ENCODE assay signal across 8 cellular contexts in the genomic region with DNA sequence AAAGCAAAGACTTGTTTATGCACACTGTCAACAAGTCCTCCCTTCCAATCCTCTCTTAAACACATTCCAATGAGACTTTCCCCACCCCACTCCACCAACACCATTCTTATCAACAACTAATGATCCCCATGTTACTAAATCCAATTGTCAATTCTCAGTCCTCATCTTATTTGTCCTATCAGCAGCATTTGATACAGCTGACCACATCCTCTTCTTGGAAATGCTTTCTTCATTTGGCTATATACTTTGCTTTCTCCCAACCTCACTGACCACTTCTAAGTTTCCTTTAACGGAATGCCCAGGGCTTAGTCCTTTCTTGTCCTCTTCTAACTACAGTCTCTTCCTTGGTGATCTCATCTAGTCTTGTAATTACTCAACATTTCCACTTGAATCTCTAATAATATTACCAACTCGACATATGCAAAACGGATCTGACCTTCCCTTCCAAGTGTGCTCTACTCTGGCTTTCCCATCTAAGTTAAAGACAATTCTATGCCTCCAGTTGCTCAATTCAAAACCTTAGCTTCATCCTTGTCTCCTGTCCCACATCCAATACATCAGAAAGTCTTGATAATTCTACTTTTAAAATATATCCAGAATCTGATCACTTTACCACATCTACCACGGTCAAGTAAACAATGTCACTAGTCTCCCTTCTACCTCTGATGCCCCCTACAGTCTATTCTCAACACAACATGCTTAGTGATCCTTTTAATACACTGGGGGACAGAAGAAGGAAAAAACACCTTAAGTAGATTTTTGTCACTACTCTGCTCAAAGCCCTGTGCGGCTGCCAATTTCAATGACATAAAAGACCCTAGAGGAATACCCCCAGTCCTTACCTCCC. TPM values are rescaled to one million over a fixed set of nuclear protein-coding genes. Genes with fewer than 3 reads are reported as not detected.
A peak's percentile ranks its signal among the peaks of the same experiment; 100 is the strongest.
DNase-seq lines count a peak whose midpoint lies in the region; ATAC-seq and TF ChIP-seq lines count a peak whose summit lies in the region.

No MANE protein-coding gene starts in this region.

- H3K4me2 ChIP-seq in PC-9: no peak overlapping the region

- no peaks in the 10 kb centered on the region for H3F3A ChIP-seq in PC-9 (ENCODE audit: insufficient read depth, low read depth)

- H3K9me2 ChIP-seq in PC-9 (ENCODE audit: insufficient read depth): no peaks in the 10 kb centered on the region

- no peaks in the 10 kb centered on the region for H3K36me3 ChIP-seq in lower lobe of right lung
- H3K36me3 ChIP-seq in PC-9 (ENCODE audit: low read depth): no peaks in the 10 kb centered on the region

- POLR2A ChIA-PET in HEK293T (lab: Yijun Ruan, JAX) (no interaction called here), PC-9 (lab: Charles Lee; ENCODE audit: unreplicated experiment) (no interaction called here)

- H3K79me2 ChIP-seq in PC-9 (ENCODE audit: low read depth): no peaks in the 10 kb centered on the region

- H3K27ac ChIP-seq in lower lobe of right lung: no peak overlapping the region
- no peak overlapping the region for H3K27ac ChIP-seq in PC-9

- H3K9me3 ChIP-seq in lower lobe of right lung: no peaks in the 10 kb centered on the region
- no peaks in the 10 kb centered on the region for H3K9me3 ChIP-seq in PC-9 (ENCODE audit: insufficient read depth, low read depth)

- peaks cover 25% of the 10 kb centered on the region for H3K4me1 ChIP-seq in lower lobe of right lung
- no peaks in the 10 kb centered on the region for H3K4me1 ChIP-seq in PC-9 (replicated peaks; ENCODE audit: insufficient read depth)

- no peak for TF ChIP-seq POLR2A in NB4 (IDR thresholded peaks at IDR 0.05; ENCODE audit: extremely low read depth, insufficient read length)

- intact Hi-C loops in lower lobe of right lung (cut with DNase I) (no loop called here), PC-9 (cut with micrococcal nuclease; ENCODE audit: unreplicated experiment) (no loop called here)

- no peaks in the 10 kb centered on the region for H4K20me1 ChIP-seq in PC-9 (ENCODE audit: insufficient read depth)

- no peak overlapping the region for H2AFZ ChIP-seq in PC-9

- CTCF ChIA-PET in HEK293T (lab: Yijun Ruan, JAX) (interaction anchor here (0.8 kb wide), 1 partner anchor 9 kb away, joined by 4 read pairs; no protein-coding TSS in a partner anchor), PC-9 (lab: Charles Lee) (no interaction called here)

- peak; percentile 1 for DNase-seq in DMS53 (lab: John Stamatoyannopoulos, UW)
- no peak for DNase-seq in DMS53 treated with DMSO at 0.1 percent for 48 hours (lab: John Stamatoyannopoulos, UW; ENCODE audit: unreplicated experiment)
- peak; percentile 15 for DNase-seq in HEK293T (ENCODE audit: extremely low spot score)
- DNase-seq in NB4 (ENCODE audit: low read depth): peak; percentile 70
- no peak for DNase-seq in lower lobe of right lung
- DNase-seq in PC-9: no peak
- DNase-seq in glomerular visceral epithelial cell (ENCODE audit: extremely low spot score): no peak
- DNase-seq in stimulated activated CD4-positive, alpha-beta T cell treated with anti-CD3 and anti-CD28 coated beads, Interleukin-12 subunit alpha, Interleukin-12 subunit beta, amount 100 ng/mL, for 4 hours: no peak

- peak; percentile 70 to 79 for ATAC-seq in lower lobe of right lung

- H3K27me3 ChIP-seq in lower lobe of right lung (ENCODE audit: low read depth): no peaks in the 10 kb centered on the region
- no peaks in the 10 kb centered on the region for H3K27me3 ChIP-seq in PC-9 (ENCODE audit: insufficient read depth, low read depth)

- TF ChIP-seq CTCF in NB4 (IDR thresholded peaks at IDR 0.05; ENCODE audit: low read depth, low read length): peak; percentile 47
- peak; percentile 10 for TF ChIP-seq CTCF in lower lobe of right lung (IDR thresholded peaks at IDR 0.05)
- TF ChIP-seq CTCF in PC-9 (conservative IDR thresholded peaks at IDR 0.05): no peak

- peak overlapping the region; percentile 50 for H3K4me3 ChIP-seq in NB4 (ENCODE audit: low read depth, low read length)
- no peak overlapping the region for H3K4me3 ChIP-seq in lower lobe of right lung
- H3K4me3 ChIP-seq in PC-9: no peak overlapping the region

- BruUV-seq in PC-9 (replicated peaks; lab: Mats Ljungman, UMichigan): no TSS peak

TF ChIP-seq in HEK293T, 16 proteins besides CTCF, POLR2A, EP300 and RAD21:
- no peak for TF ChIP-seq BHLHE40 (IDR thresholded peaks at IDR 0.05; ENCODE audit: borderline replicate concordance)
- no peak for TF ChIP-seq SP1 (IDR thresholded peaks at IDR 0.05)
- TF ChIP-seq SUZ12 (IDR thresholded peaks at IDR 0.05): no peak
TF ChIP-seq in HEK293T: peak in this region for 0.

RNA-seq across cellular contexts. Expression of gene AGTPBP1, which starts 25.5 kb away (rescaled TPM):
- total RNA-seq in lower lobe of right lung (47.0 TPM), PC-9 (2021) (15.7 and 19.8 TPM in 2 replicates)

Comparison
In these comparisons a context has a peak if more than half of its experiments do, and no peak if none do; other contexts are left out.
1. DNase-seq: peak in DMS53 (single experiment), HEK293T (single experiment) and NB4 (single experiment); none in DMS53 treated with DMSO at 0.1 percent for 48 hours (single experiment), lower lobe of right lung (single experiment), PC-9 (0 of 2), glomerular visceral epithelial cell (single experiment) and stimulated activated CD4-positive, alpha-beta T cell treated with anti-CD3 and anti-CD28 coated beads, Interleukin-12 subunit alpha, Interleukin-12 subunit beta, amount 100 ng/mL, for 4 hours (single experiment).